ENCODE assay signal across 1 cellular context in genomic region chr12:92142251-92142896, GRCh38.
TF ChIP-seq lines count a peak whose summit lies in the region.

No MANE protein-coding gene starts in this region.

TF ChIP-seq in H1, 55 proteins besides CTCF, POLR2A, EP300 and RAD21 (continued from another document):
- TF ChIP-seq JUN (IDR thresholded peaks at IDR 0.05; ENCODE audit: low read depth, low read length) (no peak), KDM5A (IDR thresholded peaks at IDR 0.05; ENCODE audit: low read length) (no peak), KDM4A (IDR thresholded peaks at IDR 0.05; ENCODE audit: low read depth, low read length, severe bottlenecking) (no peak), JUND (IDR thresholded peaks at IDR 0.05; ENCODE audit: low read length) (no peak), SRF (IDR thresholded peaks at IDR 0.05; ENCODE audit: low read depth, low read length) (no peak), NANOG (IDR thresholded peaks at IDR 0.05; ENCODE audit: insufficient read depth, low read depth, low read length, poor library complexity, severe bottlenecking) (no peak), SIX5 (IDR thresholded peaks at IDR 0.05; ENCODE audit: low read depth, low read length) (no peak), ATF3 (IDR thresholded peaks at IDR 0.05; ENCODE audit: insufficient read depth, low read depth, low read length) (no peak)
